8 cellular contexts compared by ENCODE assay signal in the genomic region with DNA sequence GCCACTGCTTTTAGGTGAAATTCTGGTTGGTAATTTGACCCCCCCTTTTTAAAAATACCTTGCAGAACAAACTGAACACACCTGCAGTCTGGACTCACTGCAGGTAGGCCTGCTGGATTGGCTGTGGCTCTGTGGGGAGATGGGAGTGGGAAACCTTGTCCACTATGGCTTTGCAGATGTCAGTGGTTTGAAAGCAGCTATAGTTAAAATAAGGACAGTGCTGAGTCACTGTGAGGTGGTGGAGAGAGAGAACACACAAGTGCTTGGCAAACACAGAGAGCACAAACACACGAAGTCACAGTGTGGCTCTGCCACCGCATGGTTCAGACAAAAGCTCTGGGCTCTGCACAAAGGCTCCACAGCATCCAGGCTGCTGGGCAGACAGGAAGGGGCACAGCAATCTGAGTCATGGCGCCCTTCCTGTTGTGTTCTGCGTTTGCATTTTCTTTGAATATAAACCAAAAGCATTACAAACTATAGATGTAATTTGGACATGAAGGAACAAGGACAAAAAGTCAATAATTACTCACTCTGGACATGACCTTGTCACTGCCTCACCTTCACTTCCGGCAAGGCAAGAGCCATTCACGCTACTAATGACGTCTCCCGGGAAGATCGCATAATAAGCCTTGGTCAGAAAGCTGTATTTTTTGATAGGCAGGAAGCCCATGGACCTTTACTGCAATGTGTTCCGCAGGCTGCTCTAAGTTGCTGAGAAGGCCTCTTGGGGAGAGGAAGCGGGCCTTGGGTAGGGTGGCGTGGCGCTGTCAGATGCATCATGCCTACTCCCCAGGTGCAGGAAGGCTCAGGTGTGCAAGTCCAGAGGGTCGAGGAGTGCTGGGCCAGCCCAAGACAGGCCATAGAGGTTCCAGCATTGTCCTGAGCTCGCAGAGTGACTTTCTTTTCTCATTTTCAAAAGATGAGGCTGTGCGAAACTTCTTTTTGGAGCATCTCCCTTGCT.
DNase-seq lines count a peak whose midpoint lies in the region; ATAC-seq and TF ChIP-seq lines count a peak whose summit lies in the region.

No MANE protein-coding gene starts in this region.

- H3K36me3 ChIP-seq in fibroblast of lung (ENCODE audit: control insufficient read depth, insufficient read depth, low read length) (no peaks in the 10 kb centered on the region), HAP-1 (replicated peaks) (no peaks in the 10 kb centered on the region)

- H3K4me1 ChIP-seq in fibroblast of lung (ENCODE audit: control insufficient read depth, extremely low read depth, insufficient read depth, low read length) (peaks cover 12% of the 10 kb centered on the region), HAP-1 (no peaks in the 10 kb centered on the region; the same call in 1 of the 2 replicates)

- H3K9ac ChIP-seq in fibroblast of lung (ENCODE audit: insufficient read depth, low read length), result no peak overlapping the region

- peak overlapping the region; percentile 4 for H2AFZ ChIP-seq in fibroblast of lung (ENCODE audit: low read length)

- H3K9me3 ChIP-seq in T-helper 17 cell (ENCODE audit: control insufficient read depth, low read length, poor library complexity, severe bottlenecking) (no peaks in the 10 kb centered on the region), fibroblast of lung (ENCODE audit: control insufficient read depth, insufficient read depth, low read depth, low read length) (no peaks in the 10 kb centered on the region), HAP-1 (peaks cover 2% of the 10 kb centered on the region; the same call in 1 of the 2 replicates)

- DNase-seq in activated T-cell treated with anti-CD3 and anti-CD28 coated beads, Interleukin-2, amount 50 U/mL, for 4 hours, result no peak
- no peak for DNase-seq in activated T-cell treated with anti-CD3 and anti-CD28 coated beads for 4 hours
- no peak for DNase-seq in T-helper 17 cell
- peak; percentile 68 to 83 for DNase-seq in fibroblast of lung (ENCODE audit: low read depth in 2 of 2)
- peak; percentile 34 for DNase-seq in posterior vena cava (ENCODE audit: low spot score)
- DNase-seq in HAP-1 (ENCODE audit: low spot score in 2 of 2), result no peak
- DNase-seq in SKM-1 treated with dmso at 0.1 percent for 144 hours (lab: John Stamatoyannopoulos, UW; ENCODE audit: unreplicated experiment), result no peak

- no peak overlapping the region for H3K27ac Mint-ChIP-seq in T-helper 17 cell
- H3K27ac Mint-ChIP-seq in stimulated activated memory B cell treated with anti-CD40 and anti-IgM and Interleukin-4, amounts not matched to agents 10 μg/mL and 1 μg/mL and 100 μg/mL, for 72 hours, result no peak overlapping the region

- no peaks in the 10 kb centered on the region for H3K79me2 ChIP-seq in fibroblast of lung (ENCODE audit: control insufficient read depth, insufficient read depth, low read length)

- TF ChIP-seq CTCF in fibroblast of lung (conservative IDR thresholded peaks at IDR 0.05 in 1 of 2, IDR thresholded peaks at IDR 0.05 in 1 of 2; ENCODE audit: low read depth in 1 of 2, low read length in 2 of 2), result no peak

- H3K27me3 Mint-ChIP-seq in activated T-cell treated with anti-CD3 and anti-CD28 coated beads, Interleukin-2, amount 50 U/mL, for 4 hours (ENCODE audit: low read depth), result peaks cover 5% of the 10 kb centered on the region
- peaks cover 9% of the 10 kb centered on the region for H3K27me3 Mint-ChIP-seq in T-helper 17 cell
- H3K27me3 Mint-ChIP-seq in stimulated activated memory B cell treated with anti-CD40 and anti-IgM and Interleukin-4, amounts not matched to agents 10 μg/mL and 1 μg/mL and 100 μg/mL, for 72 hours, result peaks cover 34% of the 10 kb centered on the region

- no peaks in the 10 kb centered on the region for H4K20me1 ChIP-seq in fibroblast of lung (ENCODE audit: control insufficient read depth, extremely low read depth, insufficient read depth, low read length)

- no peak overlapping the region for H3K4me3 ChIP-seq in fibroblast of lung (replicated peaks in 1 of 4; ENCODE audit: control extremely low read depth in 1 of 4, insufficient read depth in 1 of 4, low read depth in 3 of 4, low read length in 4 of 4)
- no peak overlapping the region for H3K4me3 ChIP-seq in HAP-1

- no peaks in the 10 kb centered on the region for H3K27me3 ChIP-seq in fibroblast of lung (ENCODE audit: control insufficient read depth, insufficient read depth, low read length)
- no peaks in the 10 kb centered on the region for H3K27me3 ChIP-seq in HAP-1 (ENCODE audit: low read depth)

- no peak overlapping the region for H3K4me2 ChIP-seq in fibroblast of lung (ENCODE audit: extremely low read depth, insufficient read depth, low read length)

- intact Hi-C loops in posterior vena cava (cut with DNase I), result no loop called here

- H3K36me3 Mint-ChIP-seq in activated T-cell treated with anti-CD3 and anti-CD28 coated beads, Interleukin-2, amount 50 U/mL, for 4 hours (ENCODE audit: insufficient read depth), result no peaks in the 10 kb centered on the region
- H3K36me3 Mint-ChIP-seq in T-helper 17 cell (ENCODE audit: low read depth), result no peaks in the 10 kb centered on the region
- H3K36me3 Mint-ChIP-seq in stimulated activated memory B cell treated with anti-CD40 and anti-IgM and Interleukin-4, amounts not matched to agents 10 μg/mL and 1 μg/mL and 100 μg/mL, for 72 hours, result no peaks in the 10 kb centered on the region

- in situ Hi-C loops in HAP-1 (cut with MboI; ENCODE audit: low sequenced_read_pairs), result no loop called here

- H3K4me1 Mint-ChIP-seq in activated T-cell treated with anti-CD3 and anti-CD28 coated beads, Interleukin-2, amount 50 U/mL, for 4 hours (ENCODE audit: low read depth), result peaks cover 17% of the 10 kb centered on the region
- H3K4me1 Mint-ChIP-seq in T-helper 17 cell, result peaks cover 18% of the 10 kb centered on the region
- H3K4me1 Mint-ChIP-seq in stimulated activated memory B cell treated with anti-CD40 and anti-IgM and Interleukin-4, amounts not matched to agents 10 μg/mL and 1 μg/mL and 100 μg/mL, for 72 hours, result peaks cover 6% of the 10 kb centered on the region

- H3K4me3 Mint-ChIP-seq in activated T-cell treated with anti-CD3 and anti-CD28 coated beads, Interleukin-2, amount 50 U/mL, for 4 hours, result no peak overlapping the region
- H3K4me3 Mint-ChIP-seq in T-helper 17 cell, result no peak overlapping the region
- H3K4me3 Mint-ChIP-seq in stimulated activated memory B cell treated with anti-CD40 and anti-IgM and Interleukin-4, amounts not matched to agents 10 μg/mL and 1 μg/mL and 100 μg/mL, for 72 hours, result no peak overlapping the region

- peak overlapping the region; percentile 31 for H3K27ac ChIP-seq in fibroblast of lung (ENCODE audit: insufficient read depth, low read length)

- H3K9me3 Mint-ChIP-seq in activated T-cell treated with anti-CD3 and anti-CD28 coated beads, Interleukin-2, amount 50 U/mL, for 4 hours, result no peaks in the 10 kb centered on the region
- H3K9me3 Mint-ChIP-seq in stimulated activated memory B cell treated with anti-CD40 and anti-IgM and Interleukin-4, amounts not matched to agents 10 μg/mL and 1 μg/mL and 100 μg/mL, for 72 hours, result peaks cover 2% of the 10 kb centered on the region

- peak; percentile 52 to 81 for ATAC-seq in activated T-cell treated with anti-CD3 and anti-CD28 coated beads, Interleukin-2, amount 50 U/mL, for 4 hours
- peak; percentile 32 for ATAC-seq in T-helper 17 cell
- no peak for ATAC-seq in stimulated activated memory B cell treated with anti-CD40 and anti-IgM and Interleukin-4, amounts not matched to agents 10 μg/mL and 1 μg/mL and 100 μg/mL, for 72 hours

Comparison
In these comparisons a context has a peak if more than half of its experiments do, and no peak if none do; other contexts are left out.
1. DNase-seq: peak in fibroblast of lung (2 of 2) and posterior vena cava (single experiment); none in activated T-cell treated with anti-CD3 and anti-CD28 coated beads, Interleukin-2, amount 50 U/mL, for 4 hours (single experiment), activated T-cell treated with anti-CD3 and anti-CD28 coated beads for 4 hours (single experiment), T-helper 17 cell (0 of 3), HAP-1 (0 of 2) and SKM-1 treated with dmso at 0.1 percent for 144 hours (single experiment).